9 cellular contexts compared by ENCODE assay signal in genomic region chr1:228110536-228110935, GRCh38. TPM values are rescaled to one million over a fixed set of nuclear protein-coding genes. Genes with fewer than 3 reads are reported as not detected.
A peak's percentile ranks its signal among the peaks of the same experiment; 100 is the strongest.
DNase-seq lines count a peak whose midpoint lies in the region; ATAC-seq and TF ChIP-seq lines count a peak whose summit lies in the region.
"Had no signal": no experiment of that assay in that cellular context is flagged by ENCODE, and none has a peak within 500 bp of the region (broad histone marks: within the 10 kb centered on the region; RNA-seq: fewer than 3 reads in every experiment).

No MANE protein-coding gene starts in this region.

- WGBS in smooth muscle cell (ENCODE audit: low lambda C conversion rate) = 72% methylated on average over 7 of the region's 7 CpGs

- no peak overlapping the region for H2AFZ ChIP-seq in smooth muscle cell (ENCODE audit: low read depth)

- H4K20me1 ChIP-seq in smooth muscle cell (ENCODE audit: low read depth) = no peaks in the 10 kb centered on the region

- H3K27me3 ChIP-seq in HUES6 (ENCODE audit: control insufficient read depth, insufficient read depth, low read length) (0 out of 2 replicates have a peak, but pooled peaks cover 2% of the 10 kb centered on the region), smooth muscle cell (ENCODE audit: low read depth) (no peaks in the 10 kb centered on the region)

- ATAC-seq in HG02885 (IDR thresholded peaks at IDR 0.05; ENCODE audit: poor library complexity, unreplicated experiment) = no peak
- ATAC-seq in GM18858 (IDR thresholded peaks at IDR 0.05; ENCODE audit: unreplicated experiment) = no peak
- ATAC-seq: activated CD4-positive, CD25-positive, alpha-beta regulatory T cell treated with anti-CD3 and anti-CD28 coated beads, Interleukin-2, amount 50 U/mL, for 24 hours had no signal

- TF ChIP-seq CTCF in fibroblast of pulmonary artery (IDR thresholded peaks at IDR 0.05; ENCODE audit: low read length, missing control alignments) = no peak
- no peak for TF ChIP-seq CTCF in smooth muscle cell (IDR thresholded peaks at IDR 0.05; ENCODE audit: borderline replicate concordance, insufficient read depth, poor library complexity, severe bottlenecking)

- no peak overlapping the region for H3K27ac Mint-ChIP-seq in activated CD4-positive, alpha-beta memory T cell treated with anti-CD3 and anti-CD28 coated beads, Interleukin-2, amount 10 ng/mL, durations not matched to agents 7 days and 5 days

- H3K4me3 ChIP-seq in HUES6 (ENCODE audit: low read depth, low read length) = peak overlapping the region; percentile 79; the same call in 1 of the 2 replicates
- peak overlapping the region; percentile 95 for H3K4me3 ChIP-seq in fibroblast of pulmonary artery (replicated peaks; ENCODE audit: low read depth, low read length)
- H3K4me3 ChIP-seq in smooth muscle cell = peak overlapping the region; percentile 98

- CTCF ChIA-PET in activated CD4-positive, alpha-beta memory T cell treated with anti-CD3 and anti-CD28 coated beads, Interleukin-2, amount 10 ng/mL, durations not matched to agents 7 days and 5 days (lab: Charles Lee) = interaction anchor here (1.6 to 1.7 kb wide), 3 partner anchors 8 to 28 kb away, joined by 4 to 7 read pairs (median 5); partner anchors contain the start of gene ARF1

- H3K79me2 ChIP-seq in smooth muscle cell (ENCODE audit: low read depth) = peaks cover 11% of the 10 kb centered on the region

- H3K4me1 ChIP-seq in HUES6 (ENCODE audit: control insufficient read depth, insufficient read depth, low read length) (peaks cover 7% of the 10 kb centered on the region; the same call in 1 of the 2 replicates), smooth muscle cell (ENCODE audit: low read depth) (peaks cover 6% of the 10 kb centered on the region)

- no peaks in the 10 kb centered on the region for H3F3A ChIP-seq in smooth muscle cell (ENCODE audit: low read depth)

- peak overlapping the region; percentile 83 for H3K4me2 ChIP-seq in smooth muscle cell

- peak overlapping the region; percentile 87 for H3K4me3 Mint-ChIP-seq in activated CD4-positive, alpha-beta memory T cell treated with anti-CD3 and anti-CD28 coated beads, Interleukin-2, amount 10 ng/mL, durations not matched to agents 7 days and 5 days

- POLR2A ChIA-PET in activated CD4-positive, alpha-beta memory T cell treated with anti-CD3 and anti-CD28 coated beads, Interleukin-2, amount 10 ng/mL, durations not matched to agents 7 days and 5 days (lab: Charles Lee) = interaction anchor here (1.0 to 4.6 kb wide), 8 partner anchors 10 to 355 kb away, joined by 3 to 39 read pairs (median 6); partner anchors contain the start of genes ARF1 and IBA57

- H3K9me3 ChIP-seq in HUES6 (ENCODE audit: control insufficient read depth, insufficient read depth, low read depth, low read length) (0 out of 2 replicates have a peak, but pooled peaks cover 3% of the 10 kb centered on the region), smooth muscle cell (replicated peaks; ENCODE audit: low read depth) (no peaks in the 10 kb centered on the region)

- peaks cover 38% of the 10 kb centered on the region for H3K4me1 Mint-ChIP-seq in activated CD4-positive, alpha-beta memory T cell treated with anti-CD3 and anti-CD28 coated beads, Interleukin-2, amount 10 ng/mL, durations not matched to agents 7 days and 5 days

- no peak for DNase-seq in activated CD4-positive, alpha-beta memory T cell treated with anti-CD3 and anti-CD28 coated beads, Interleukin-2, amount 10 ng/mL, durations not matched to agents 7 days and 5 days
- DNase-seq in fibroblast of pulmonary artery (ENCODE audit: low read depth) (no peak), smooth muscle cell (lab: John Stamatoyannopoulos, UW; ENCODE audit: unreplicated experiment) (no peak), NCI-H524 (lab: John Stamatoyannopoulos, UW) (no peak), cerebellar cortex (ENCODE audit: low spot score) (no peak)

- H3K27me3 Mint-ChIP-seq in activated CD4-positive, alpha-beta memory T cell treated with anti-CD3 and anti-CD28 coated beads, Interleukin-2, amount 10 ng/mL, durations not matched to agents 7 days and 5 days = no peaks in the 10 kb centered on the region

- H3K36me3 Mint-ChIP-seq in activated CD4-positive, alpha-beta memory T cell treated with anti-CD3 and anti-CD28 coated beads, Interleukin-2, amount 10 ng/mL, durations not matched to agents 7 days and 5 days (ENCODE audit: low read depth) = peaks cover 10% of the 10 kb centered on the region

- peaks cover 22% of the 10 kb centered on the region for H3K36me3 ChIP-seq in HUES6 (ENCODE audit: control insufficient read depth, insufficient read depth, low read length)
- no peaks in the 10 kb centered on the region for H3K36me3 ChIP-seq in smooth muscle cell (ENCODE audit: low read depth)

- H3K9ac ChIP-seq in HUES6 (ENCODE audit: low read length) = no peak overlapping the region
- H3K9ac ChIP-seq in smooth muscle cell (ENCODE audit: low read depth) = no peak overlapping the region

- no peak overlapping the region for H3K27ac ChIP-seq in HUES6 (ENCODE audit: low read depth, low read length)
- H3K27ac ChIP-seq in smooth muscle cell (ENCODE audit: low read depth) = peak overlapping the region; percentile 70

- no peaks in the 10 kb centered on the region for H3K9me3 Mint-ChIP-seq in activated CD4-positive, alpha-beta memory T cell treated with anti-CD3 and anti-CD28 coated beads, Interleukin-2, amount 10 ng/mL, durations not matched to agents 7 days and 5 days

RNA-seq across cellular contexts. Expression of gene MRPL55, which starts 1.4 kb away (rescaled TPM):
- total RNA-seq in activated CD4-positive, alpha-beta memory T cell treated with anti-CD3 and anti-CD28 coated beads, Interleukin-2, amount 10 ng/mL, durations not matched to agents 7 days and 5 days = 10 to 100 TPM; 43.1 to 43.9 TPM
- 72.8 and 83.4 TPM in 2 replicates for total RNA-seq in smooth muscle cell
- polyA plus RNA-seq in smooth muscle cell = 169 and 178 TPM in 2 replicates

RNA-seq across cellular contexts. Expression of gene C1orf35, which starts 7.4 kb away (rescaled TPM):
- total RNA-seq in activated CD4-positive, alpha-beta memory T cell treated with anti-CD3 and anti-CD28 coated beads, Interleukin-2, amount 10 ng/mL, durations not matched to agents 7 days and 5 days = 10 to 100 TPM; 17.8 to 18.9 TPM
- total RNA-seq in smooth muscle cell = 5.2 and 7.6 TPM in 2 replicates
- 18.7 and 31.1 TPM in 2 replicates for polyA plus RNA-seq in smooth muscle cell

RNA-seq across cellular contexts. Expression of gene ARF1, which starts 28.0 kb away (rescaled TPM):
- total RNA-seq in activated CD4-positive, alpha-beta memory T cell treated with anti-CD3 and anti-CD28 coated beads, Interleukin-2, amount 10 ng/mL, durations not matched to agents 7 days and 5 days = 100 to 1,000 TPM; 368 to 376 TPM
- total RNA-seq in smooth muscle cell = 209 and 237 TPM in 2 replicates
- polyA plus RNA-seq in smooth muscle cell = 615 and 698 TPM in 2 replicates

RNA-seq across cellular contexts. Expression of gene GUK1, which starts 29.5 kb away (rescaled TPM):
- 100 to 1,000 TPM; 280 to 284 TPM for total RNA-seq in activated CD4-positive, alpha-beta memory T cell treated with anti-CD3 and anti-CD28 coated beads, Interleukin-2, amount 10 ng/mL, durations not matched to agents 7 days and 5 days
- 165 and 205 TPM in 2 replicates for total RNA-seq in smooth muscle cell
- polyA plus RNA-seq in smooth muscle cell = 460 and 465 TPM in 2 replicates

RNA-seq across cellular contexts. Expression of gene GJC2, which starts 39.2 kb away (rescaled TPM):
- under 1 TPM; 0.38 to 0.55 TPM for total RNA-seq in activated CD4-positive, alpha-beta memory T cell treated with anti-CD3 and anti-CD28 coated beads, Interleukin-2, amount 10 ng/mL, durations not matched to agents 7 days and 5 days
- 0.13 TPM in 1 of 2 replicates, not detected in the other for total RNA-seq in smooth muscle cell
- 0.29 and 0.63 TPM in 2 replicates for polyA plus RNA-seq in smooth muscle cell
